Comparison of ENCODE assay signal across 34 cellular contexts in the genomic region with DNA sequence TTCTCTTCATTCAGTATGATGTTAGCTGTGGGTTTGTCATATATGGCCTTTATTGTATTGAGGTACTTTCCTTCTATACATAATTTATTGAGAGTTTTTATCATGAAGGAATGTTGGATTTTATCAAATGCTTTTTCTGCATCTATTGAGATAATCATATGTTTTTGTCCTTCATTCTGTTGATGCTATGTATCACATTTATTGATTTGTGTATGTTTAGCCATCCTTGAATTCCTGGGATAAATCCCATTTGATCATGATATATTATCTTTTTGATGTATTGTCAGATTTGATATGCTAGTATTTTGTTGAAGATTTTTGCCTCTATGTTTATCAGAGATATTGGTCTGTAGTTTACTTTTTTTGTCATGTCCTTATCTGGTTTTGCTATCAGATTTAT.
"Had no signal": no experiment of that assay in that cellular context is flagged by ENCODE, and none has a peak within 500 bp of the region (broad histone marks: within the 10 kb centered on the region; RNA-seq: fewer than 3 reads in every experiment).

No MANE protein-coding gene starts in this region.

- H3K27me3 ChIP-seq: MG63 had no signal

- H3K36me3 ChIP-seq: MG63 had no signal

- H3K4me3 ChIP-seq: MG63 had no signal

- DNase-seq: Karpas-422, Kasumi-1, MG63, MM.1S, MV-4-11, NCI-H1048, NCI-H1092, NCI-H1092 treated with DMSO at 0.1 percent for 48 hours, NCI-H1105, NCI-H1105 treated with DMSO at 0.1 percent for 48 hours, NCI-H1417, NCI-H1417 treated with DMSO at 0.1 percent for 48 hours, NCI-H1436, NCI-H1436 treated with DMSO at 0.1 percent for 48 hours, NCI-H146, NCI-H1694, NCI-H1694 treated with DMSO at 0.1 percent for 48 hours, NCI-H187, NCI-H187 treated with DMSO at 0.1 percent for 48 hours, NCI-H1930, NCI-H2029, NCI-H2029 treated with DMSO at 0.1 percent for 48 hours, NCI-H2081, NCI-H2081 treated with DMSO at 0.1 percent for 48 hours, NCI-H2107, NCI-H2171, NCI-H2171 treated with DMSO at 0.1 percent for 48 hours, NCI-H2227 treated with DMSO at 0.1 percent for 48 hours, NCI-H226, NCI-H345, NCI-H446, NCI-H446 treated with DMSO at 0.1 percent for 48 hours, NCI-H510A, NCI-H510A treated with DMSO at 0.1 percent for 48 hours had no signal
